15 cellular contexts compared by ENCODE assay signal in genomic region chr13:79710376-79710775, GRCh38.
A peak's percentile ranks its signal among the peaks of the same experiment; 100 is the strongest.
DNase-seq lines count a peak whose midpoint lies in the region; ATAC-seq and TF ChIP-seq lines count a peak whose summit lies in the region.
"Had no signal": no experiment of that assay in that cellular context is flagged by ENCODE, and none has a peak within 500 bp of the region (broad histone marks: within the 10 kb centered on the region; RNA-seq: fewer than 3 reads in every experiment).

No MANE protein-coding gene starts in this region.

- H3K36me3 Mint-ChIP-seq in activated naive CD8-positive, alpha-beta T cell treated with anti-CD3 and anti-CD28 coated beads, Interleukin-2, amount 50 U/mL, for 24 hours (ENCODE audit: low read depth) = no peaks in the 10 kb centered on the region
- H3K36me3 Mint-ChIP-seq: activated naive CD4-positive, alpha-beta T cell treated with anti-CD3 and anti-CD28 coated beads, Interleukin-2, amount 50 U/mL, for 72 hours; naive thymus-derived CD8-positive, alpha-beta T cell had no signal

- DNase-seq in SIG-M5 treated with dmso at 0.1 percent for 504 hours (lab: John Stamatoyannopoulos, UW; ENCODE audit: unreplicated experiment) (peak; percentile 14), SIG-M5 (lab: John Stamatoyannopoulos, UW) (no peak), adipocyte (ENCODE audit: low read depth) (peak; percentile 94), fibroblast of pulmonary artery (ENCODE audit: low read depth) (peak; percentile 66), retinal pigment epithelial cell (ENCODE audit: low read depth) (peak; percentile 58), HuH-7.5 (ENCODE audit: low spot score) (no peak)
- DNase-seq in activated naive CD8-positive, alpha-beta T cell treated with anti-CD3 and anti-CD28 coated beads, Interleukin-2, amount 50 U/mL, for 24 hours = no peak
- DNase-seq: activated T-cell treated with anti-CD3 and anti-CD28 coated beads, Interleukin-2, amount 50 U/mL, for 1 hour; lower lobe of right lung; naive thymus-derived CD8-positive, alpha-beta T cell; NCI-H2227 treated with DMSO at 0.1 percent for 48 hours; stimulated activated naive CD4-positive, alpha-beta T cell treated with Interleukin-2 at 50 U/mL for 16 hours; upper lobe of left lung had no signal

- no peaks in the 10 kb centered on the region for H3K9me3 ChIP-seq in adipocyte (ENCODE audit: control insufficient read depth, low read length)
- H3K9me3 ChIP-seq: lower lobe of right lung, upper lobe of left lung had no signal

- no peaks in the 10 kb centered on the region for H3K27me3 ChIP-seq in adipocyte (replicated peaks; ENCODE audit: control insufficient read depth, insufficient read depth, low read length)
- H3K27me3 ChIP-seq: upper lobe of left lung had no signal

- no peaks in the 10 kb centered on the region for H3K27me3 Mint-ChIP-seq in activated naive CD8-positive, alpha-beta T cell treated with anti-CD3 and anti-CD28 coated beads, Interleukin-2, amount 50 U/mL, for 24 hours

- ATAC-seq in HG02973 (IDR thresholded peaks at IDR 0.05; ENCODE audit: unreplicated experiment) = no peak
- no peak for ATAC-seq in activated naive CD8-positive, alpha-beta T cell treated with anti-CD3 and anti-CD28 coated beads, Interleukin-2, amount 50 U/mL, for 24 hours
- ATAC-seq: activated naive CD4-positive, alpha-beta T cell treated with anti-CD3 and anti-CD28 coated beads, Interleukin-2, amount 50 U/mL, for 72 hours; lower lobe of right lung; naive thymus-derived CD8-positive, alpha-beta T cell had no signal

- H3K4me1 Mint-ChIP-seq in activated naive CD8-positive, alpha-beta T cell treated with anti-CD3 and anti-CD28 coated beads, Interleukin-2, amount 50 U/mL, for 24 hours = no peaks in the 10 kb centered on the region
- H3K4me1 Mint-ChIP-seq: naive thymus-derived CD8-positive, alpha-beta T cell had no signal

- no peaks in the 10 kb centered on the region for H3K9me3 Mint-ChIP-seq in activated naive CD8-positive, alpha-beta T cell treated with anti-CD3 and anti-CD28 coated beads, Interleukin-2, amount 50 U/mL, for 24 hours
- H3K9me3 Mint-ChIP-seq: activated naive CD4-positive, alpha-beta T cell treated with anti-CD3 and anti-CD28 coated beads, Interleukin-2, amount 50 U/mL, for 72 hours had no signal

- TF ChIP-seq CTCF in fibroblast of pulmonary artery (IDR thresholded peaks at IDR 0.05; ENCODE audit: low read length, missing control alignments) = no peak
- no peak for TF ChIP-seq CTCF in retinal pigment epithelial cell (conservative IDR thresholded peaks at IDR 0.05; ENCODE audit: low read depth, low read length)

- H3K4me1 ChIP-seq in adipocyte (ENCODE audit: control insufficient read depth, insufficient read depth, low read length) = peaks cover 32% of the 10 kb centered on the region
- H3K4me1 ChIP-seq: lower lobe of right lung had no signal

- H3K9ac ChIP-seq in adipocyte (ENCODE audit: low read length) = no peak overlapping the region

- no peaks in the 10 kb centered on the region for H3K36me3 ChIP-seq in adipocyte (ENCODE audit: control insufficient read depth, insufficient read depth, low read length, severe bottlenecking)
- H3K36me3 ChIP-seq: lower lobe of right lung, upper lobe of left lung had no signal

- no peak overlapping the region for H3K27ac Mint-ChIP-seq in activated naive CD8-positive, alpha-beta T cell treated with anti-CD3 and anti-CD28 coated beads, Interleukin-2, amount 50 U/mL, for 24 hours
- H3K27ac Mint-ChIP-seq: activated naive CD4-positive, alpha-beta T cell treated with anti-CD3 and anti-CD28 coated beads, Interleukin-2, amount 50 U/mL, for 72 hours; naive thymus-derived CD8-positive, alpha-beta T cell had no signal

- peak overlapping the region; percentile 12 for H3K4me3 ChIP-seq in adipocyte (ENCODE audit: low read length)
- no peak overlapping the region for H3K4me3 ChIP-seq in fibroblast of pulmonary artery (replicated peaks; ENCODE audit: low read depth, low read length)
- H3K4me3 ChIP-seq in retinal pigment epithelial cell (ENCODE audit: low read length) = no peak overlapping the region
- H3K4me3 ChIP-seq: lower lobe of right lung, upper lobe of left lung had no signal

- no peak overlapping the region for H3K4me3 Mint-ChIP-seq in activated naive CD8-positive, alpha-beta T cell treated with anti-CD3 and anti-CD28 coated beads, Interleukin-2, amount 50 U/mL, for 24 hours
- H3K4me3 Mint-ChIP-seq: naive thymus-derived CD8-positive, alpha-beta T cell had no signal

Comparison
In these comparisons a context has a peak if more than half of its experiments do, and no peak if none do; other contexts are left out.
1. DNase-seq: peak in SIG-M5 treated with dmso at 0.1 percent for 504 hours (single experiment), adipocyte (single experiment), fibroblast of pulmonary artery (single experiment) and retinal pigment epithelial cell (single experiment); none in SIG-M5 (single experiment), HuH-7.5 (single experiment) and activated naive CD8-positive, alpha-beta T cell treated with anti-CD3 and anti-CD28 coated beads, Interleukin-2, amount 50 U/mL, for 24 hours (single experiment).